ENCODE assay signal across 9 cellular contexts in the genomic region with DNA sequence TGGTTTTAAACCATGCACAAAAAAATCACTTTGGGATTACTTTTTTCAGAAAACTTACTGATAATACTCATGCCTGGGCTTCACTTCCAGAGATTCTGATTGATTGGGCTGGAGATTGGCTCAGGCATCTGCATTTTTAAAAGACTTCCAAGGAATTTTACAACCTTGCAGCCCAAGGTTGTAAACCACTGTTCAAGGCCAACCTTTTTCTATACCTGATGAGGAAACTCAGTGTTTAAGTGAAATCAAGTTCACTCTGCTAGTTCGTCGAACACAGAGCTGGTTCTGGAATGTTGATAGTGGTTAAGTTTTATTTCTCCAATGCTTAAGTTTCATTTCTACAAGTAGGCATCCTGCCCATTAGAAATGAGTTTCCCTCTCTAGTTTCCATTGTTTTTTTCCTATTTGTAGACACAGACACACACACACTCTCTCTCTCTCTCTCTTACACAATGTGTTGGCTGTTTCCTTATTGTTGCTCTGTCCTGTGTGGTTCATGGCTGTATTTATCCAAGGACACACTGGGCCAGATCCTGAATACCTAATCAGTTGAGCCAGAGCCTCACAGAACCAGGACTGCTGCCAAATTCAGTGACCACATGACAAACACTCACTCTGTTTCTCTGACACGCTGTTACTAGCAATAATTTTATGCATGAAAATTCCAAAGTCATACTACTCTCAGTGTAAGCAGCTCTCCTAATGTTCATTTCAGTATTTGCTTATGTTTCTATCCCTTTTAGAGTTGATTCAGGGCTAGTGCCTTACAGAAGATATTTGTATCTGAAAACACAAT. TPM values are rescaled to one million over a fixed set of nuclear protein-coding genes. Genes with fewer than 3 reads are reported as not detected.
DNase-seq lines count a peak whose midpoint lies in the region; ATAC-seq, FAIRE-seq and TF ChIP-seq lines count a peak whose summit lies in the region.
"Had no signal": no experiment of that assay in that cellular context is flagged by ENCODE, and none has a peak within 500 bp of the region (broad histone marks: within the 10 kb centered on the region; RNA-seq: fewer than 3 reads in every experiment).

No MANE protein-coding gene starts in this region.

- DNase-seq in LoVo (ENCODE audit: low spot score), result peak; percentile 62
- DNase-seq in chondrocyte (ENCODE audit: low spot score), result no peak
- DNase-seq in left lung, result peak in 1 of 2 donors; percentile 78
- peak; percentile 81 for DNase-seq in transverse colon
- DNase-seq in NCI-H2107 (lab: John Stamatoyannopoulos, UW), result no peak
- DNase-seq in endodermal cell, result no peak
- DNase-seq in GM12892 (ENCODE audit: insufficient read length), result no peak
- no peak for DNase-seq in CD1c-positive myeloid dendritic cell (ENCODE audit: extremely low spot score)

- intact Hi-C loops in left lung (cut with DNase I), result no loop called here
- intact Hi-C loops in transverse colon (cut with DNase I; ENCODE audit: low total_unique reads), result no loop called here

- in situ Hi-C loops in transverse colon (cut with MboI; ENCODE audit: low pct_ligation_motif_present in 1 of 4, low pct_unique_long_range_greater_than_20kb in 1 of 4, low sequenced_read_pairs in 3 of 4), result no loop called here

- H3K4me1 ChIP-seq in left lung, result peaks cover 20 to 28% of the 10 kb centered on the region in 2 donors
- H3K4me1 ChIP-seq in transverse colon, result peaks cover 16 to 34% (median 24%) of the 10 kb centered on the region in 4 donors
- no peaks in the 10 kb centered on the region for H3K4me1 ChIP-seq in endodermal cell (ENCODE audit: control insufficient read depth, insufficient read depth, low read length)

- H3K9me3 ChIP-seq in left lung (no peaks in the 10 kb centered on the region), transverse colon (no peaks in the 10 kb centered on the region), endodermal cell (ENCODE audit: control insufficient read depth, low read length) (no peaks in the 10 kb centered on the region)

- no peaks in the 10 kb centered on the region for H3K27me3 ChIP-seq in left lung
- no peaks in the 10 kb centered on the region for H3K27me3 ChIP-seq in transverse colon
- H3K27me3 ChIP-seq in endodermal cell (ENCODE audit: control insufficient read depth, insufficient read depth, low read length, poor library complexity, severe bottlenecking), result no peaks in the 10 kb centered on the region

- TF ChIP-seq EP300 in transverse colon (IDR thresholded peaks at IDR 0.05; ENCODE audit: low read depth), result no peak

- H3K36me3 Mint-ChIP-seq in chondrocyte (ENCODE audit: low read depth), result no peaks in the 10 kb centered on the region
- H3K36me3 Mint-ChIP-seq in endodermal cell (ENCODE audit: low read depth), result no peaks in the 10 kb centered on the region

- TF ChIP-seq CTCF in chondrocyte (IDR thresholded peaks at IDR 0.05), result no peak
- no peak for TF ChIP-seq CTCF in left lung (IDR thresholded peaks at IDR 0.05)
- TF ChIP-seq CTCF in transverse colon (IDR thresholded peaks at IDR 0.05), result no peak
- TF ChIP-seq CTCF in endodermal cell (conservative IDR thresholded peaks at IDR 0.05), result no peak

- H3K27ac Mint-ChIP-seq in chondrocyte (ENCODE audit: unreplicated experiment), result peak overlapping the region; percentile 85
- H3K27ac Mint-ChIP-seq in endodermal cell, result no peak overlapping the region

- H3K4me3 ChIP-seq in left lung, result no peak overlapping the region
- H3K4me3 ChIP-seq in transverse colon, result peak overlapping the region in 1 of 4 donors; percentile 29
- H3K4me3 ChIP-seq in endodermal cell (ENCODE audit: low read length), result no peak overlapping the region

- H3K4me3 Mint-ChIP-seq in chondrocyte (ENCODE audit: unreplicated experiment) (no peak overlapping the region), endodermal cell (no peak overlapping the region)

- no peak overlapping the region for H3K9ac ChIP-seq in endodermal cell (ENCODE audit: extremely low read depth, low read length, poor library complexity, severe bottlenecking)

- WGBS in transverse colon (ENCODE audit: low coverage in 1 of 2), 2 donors, result 13 to 17% methylated on average over 3 of the region's 3 CpGs
- 89 to 92% methylated on average over 3 of the region's 3 CpGs for WGBS in endodermal cell (ENCODE audit: insufficient coverage in 1 of 2, insufficient read length in 1 of 2), 2 experiments

- H3K27me3 Mint-ChIP-seq in chondrocyte (ENCODE audit: low read depth) (no peaks in the 10 kb centered on the region), endodermal cell (ENCODE audit: insufficient read depth) (no peaks in the 10 kb centered on the region)

- H3K36me3 ChIP-seq in left lung, result no peaks in the 10 kb centered on the region
- no peaks in the 10 kb centered on the region for H3K36me3 ChIP-seq in transverse colon
- no peaks in the 10 kb centered on the region for H3K36me3 ChIP-seq in endodermal cell (ENCODE audit: control insufficient read depth, insufficient read depth, low read length)

- ATAC-seq in left lung, result peak; percentile 94

- H3K27ac ChIP-seq in left lung (peak overlapping the region; percentile 79 to 80), transverse colon (peak overlapping the region; percentile 81 to 89 (median 84)), endodermal cell (ENCODE audit: low read depth, low read length) (no peak overlapping the region)

- H3K9me3 Mint-ChIP-seq in chondrocyte (ENCODE audit: low read depth) (no peaks in the 10 kb centered on the region), endodermal cell (no peaks in the 10 kb centered on the region)

- FAIRE-seq in GM12892 (lab: Jason Lieb, UNC), result no peak

- TF ChIP-seq POLR2A in transverse colon (IDR thresholded peaks at IDR 0.05), result no peak
- TF ChIP-seq POLR2A in GM12892 (IDR thresholded peaks at IDR 0.05; ENCODE audit: low read depth, low read length), result no peak

- H3K4me1 Mint-ChIP-seq in chondrocyte (ENCODE audit: low read depth) (peaks cover 29% of the 10 kb centered on the region), endodermal cell (peaks cover 22% of the 10 kb centered on the region)

RNA-seq across cellular contexts. Expression of gene IFIT1B, which starts 3.7 kb away (rescaled TPM):
- not detected in 3 replicates for total RNA-seq in chondrocyte
- not detected for total RNA-seq in left lung
- not detected for total RNA-seq in transverse colon
- not detected for total RNA-seq in endodermal cell
- not detected for polyA plus RNA-seq in endodermal cell (2013, experiment 1 of 2)
- not detected for polyA plus RNA-seq in endodermal cell (2013, experiment 2 of 2)
- polyA plus RNA-seq in GM12892 (2012; ENCODE audit: missing spikeins), result not detected
- polyA plus RNA-seq: neural cell had no signal

RNA-seq across cellular contexts. Expression of gene IFIT1, which starts 18.3 kb away (rescaled TPM):
- total RNA-seq in chondrocyte (2.0 to 4.4 TPM (median 2.0 TPM) in 3 replicates), left lung (10 to 100 TPM; 30.7 to 34.8 TPM), transverse colon (10 to 100 TPM in 2 of 4 donors, 1 to 10 TPM in 2; 1.1 to 18.5 (median 9.4) TPM), endodermal cell (under 1 TPM in 1 of 2 donors, not detected in 1; 0.59 TPM)
- polyA plus RNA-seq in endodermal cell (2013, experiment 1 of 2), result 7.4 TPM
- 7.7 TPM for polyA plus RNA-seq in endodermal cell (2013, experiment 2 of 2)
- polyA plus RNA-seq in GM12892 (2012; ENCODE audit: missing spikeins), result 15.0 TPM
- polyA plus RNA-seq: neural cell had no signal

RNA-seq across cellular contexts. Expression of gene IFIT5, which starts 40.3 kb away (rescaled TPM):
- 12.8 to 13.7 TPM (median 13.0 TPM) in 3 replicates for total RNA-seq in chondrocyte
- 10 to 100 TPM; 21.4 to 26.3 TPM for total RNA-seq in left lung
- total RNA-seq in transverse colon, result 10 to 100 TPM in 3 of 4 donors, 1 to 10 TPM in 1; 1.5 to 12.5 (median 11.2) TPM
- 1 to 10 TPM; 1.5 to 2.5 TPM for total RNA-seq in endodermal cell
- polyA plus RNA-seq in endodermal cell (2013, experiment 1 of 2), result 9.4 TPM
- 8.8 TPM for polyA plus RNA-seq in endodermal cell (2013, experiment 2 of 2)
- 8.7 TPM for polyA plus RNA-seq in GM12892 (2012; ENCODE audit: missing spikeins)

RNA-seq across cellular contexts. Expression of gene IFIT3, which starts 46.3 kb away (rescaled TPM):
- total RNA-seq in chondrocyte, result 6.0 to 7.4 TPM (median 6.9 TPM) in 3 replicates
- 10 to 100 TPM; 36.2 to 48.9 TPM for total RNA-seq in left lung
- 1 to 10 TPM in 2 of 4 donors, under 1 TPM in 1, not detected in 1; 0.20 to 7.8 (median 5.1) TPM for total RNA-seq in transverse colon
- total RNA-seq in endodermal cell, result under 1 TPM in 1 of 2 donors, not detected in 1; 0.42 TPM
- polyA plus RNA-seq in endodermal cell (2013, experiment 1 of 2), result 0.61 TPM
- 0.41 TPM for polyA plus RNA-seq in endodermal cell (2013, experiment 2 of 2)
- 54.9 TPM for polyA plus RNA-seq in GM12892 (2012; ENCODE audit: missing spikeins)

Comparison
In these comparisons a context has a peak if more than half of its experiments do, and no peak if none do; other contexts are left out.
1. DNase-seq: peak in LoVo (single experiment) and transverse colon (single experiment); none in chondrocyte (single experiment), NCI-H2107 (single experiment), endodermal cell (single experiment), GM12892 (single experiment) and CD1c-positive myeloid dendritic cell (single experiment).